ENCODE assay signal across 1 cellular context in the genomic region with DNA sequence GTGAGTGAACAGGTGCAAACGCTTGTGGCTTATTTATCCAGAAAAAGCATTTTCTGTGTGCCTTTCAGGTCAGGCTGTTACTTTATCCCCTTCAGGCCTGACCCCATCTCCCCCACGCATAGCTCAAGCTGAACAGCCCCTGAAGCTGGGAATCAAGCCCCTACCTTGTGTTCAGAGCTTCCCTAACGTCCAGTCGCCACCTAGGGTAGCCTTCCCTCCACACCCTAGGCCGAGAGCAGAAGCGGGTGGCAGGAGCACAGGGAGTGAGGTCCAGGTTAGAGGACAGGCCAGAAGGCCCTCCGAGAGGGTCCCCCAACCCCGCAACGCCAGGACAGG.
TF ChIP-seq lines count a peak whose summit lies in the region.

No MANE protein-coding gene starts in this region.

TF ChIP-seq in GM12878, 131 proteins besides CTCF, POLR2A, EP300 and RAD21:
- no peak for TF ChIP-seq PML (IDR thresholded peaks at IDR 0.05; ENCODE audit: low read length)
- no peak for TF ChIP-seq SUPT20H (IDR thresholded peaks at IDR 0.05; ENCODE audit: borderline replicate concordance, control insufficient read depth, low read depth, low read length)
- TF ChIP-seq, protein P1, sequence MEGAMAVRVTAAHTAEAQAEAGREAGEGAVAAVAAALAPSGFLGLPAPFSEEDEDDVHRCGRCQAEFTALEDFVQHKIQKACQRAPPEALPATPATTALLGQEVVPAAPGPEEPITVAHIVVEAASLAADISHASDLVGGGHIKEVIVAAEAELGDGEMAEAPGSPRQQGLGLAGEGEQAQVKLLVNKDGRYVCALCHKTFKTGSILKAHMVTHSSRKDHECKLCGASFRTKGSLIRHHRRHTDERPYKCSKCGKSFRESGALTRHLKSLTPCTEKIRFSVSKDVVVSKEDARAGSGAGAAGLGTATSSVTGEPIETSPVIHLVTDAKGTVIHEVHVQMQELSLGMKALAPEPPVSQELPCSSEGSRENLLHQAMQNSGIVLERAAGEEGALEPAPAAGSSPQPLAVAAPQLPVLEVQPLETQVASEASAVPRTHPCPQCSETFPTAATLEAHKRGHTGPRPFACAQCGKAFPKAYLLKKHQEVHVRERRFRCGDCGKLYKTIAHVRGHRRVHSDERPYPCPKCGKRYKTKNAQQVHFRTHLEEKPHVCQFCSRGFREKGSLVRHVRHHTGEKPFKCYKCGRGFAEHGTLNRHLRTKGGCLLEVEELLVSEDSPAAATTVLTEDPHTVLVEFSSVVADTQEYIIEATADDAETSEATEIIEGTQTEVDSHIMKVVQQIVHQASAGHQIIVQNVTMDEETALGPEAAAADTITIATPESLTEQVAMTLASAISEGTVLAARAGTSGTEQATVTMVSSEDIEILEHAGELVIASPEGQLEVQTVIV (IDR thresholded peaks at IDR 0.05; ENCODE audit: borderline replicate concordance, partially characterized antibody) = no peak
- TF ChIP-seq, protein P2, sequence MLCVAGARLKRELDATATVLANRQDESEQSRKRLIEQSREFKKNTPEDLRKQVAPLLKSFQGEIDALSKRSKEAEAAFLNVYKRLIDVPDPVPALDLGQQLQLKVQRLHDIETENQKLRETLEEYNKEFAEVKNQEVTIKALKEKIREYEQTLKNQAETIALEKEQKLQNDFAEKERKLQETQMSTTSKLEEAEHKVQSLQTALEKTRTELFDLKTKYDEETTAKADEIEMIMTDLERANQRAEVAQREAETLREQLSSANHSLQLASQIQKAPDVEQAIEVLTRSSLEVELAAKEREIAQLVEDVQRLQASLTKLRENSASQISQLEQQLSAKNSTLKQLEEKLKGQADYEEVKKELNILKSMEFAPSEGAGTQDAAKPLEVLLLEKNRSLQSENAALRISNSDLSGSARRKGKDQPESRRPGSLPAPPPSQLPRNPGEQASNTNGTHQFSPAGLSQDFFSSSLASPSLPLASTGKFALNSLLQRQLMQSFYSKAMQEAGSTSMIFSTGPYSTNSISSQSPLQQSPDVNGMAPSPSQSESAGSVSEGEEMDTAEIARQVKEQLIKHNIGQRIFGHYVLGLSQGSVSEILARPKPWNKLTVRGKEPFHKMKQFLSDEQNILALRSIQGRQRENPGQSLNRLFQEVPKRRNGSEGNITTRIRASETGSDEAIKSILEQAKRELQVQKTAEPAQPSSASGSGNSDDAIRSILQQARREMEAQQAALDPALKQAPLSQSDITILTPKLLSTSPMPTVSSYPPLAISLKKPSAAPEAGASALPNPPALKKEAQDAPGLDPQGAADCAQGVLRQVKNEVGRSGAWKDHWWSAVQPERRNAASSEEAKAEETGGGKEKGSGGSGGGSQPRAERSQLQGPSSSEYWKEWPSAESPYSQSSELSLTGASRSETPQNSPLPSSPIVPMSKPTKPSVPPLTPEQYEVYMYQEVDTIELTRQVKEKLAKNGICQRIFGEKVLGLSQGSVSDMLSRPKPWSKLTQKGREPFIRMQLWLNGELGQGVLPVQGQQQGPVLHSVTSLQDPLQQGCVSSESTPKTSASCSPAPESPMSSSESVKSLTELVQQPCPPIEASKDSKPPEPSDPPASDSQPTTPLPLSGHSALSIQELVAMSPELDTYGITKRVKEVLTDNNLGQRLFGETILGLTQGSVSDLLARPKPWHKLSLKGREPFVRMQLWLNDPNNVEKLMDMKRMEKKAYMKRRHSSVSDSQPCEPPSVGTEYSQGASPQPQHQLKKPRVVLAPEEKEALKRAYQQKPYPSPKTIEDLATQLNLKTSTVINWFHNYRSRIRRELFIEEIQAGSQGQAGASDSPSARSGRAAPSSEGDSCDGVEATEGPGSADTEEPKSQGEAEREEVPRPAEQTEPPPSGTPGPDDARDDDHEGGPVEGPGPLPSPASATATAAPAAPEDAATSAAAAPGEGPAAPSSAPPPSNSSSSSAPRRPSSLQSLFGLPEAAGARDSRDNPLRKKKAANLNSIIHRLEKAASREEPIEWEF (IDR thresholded peaks at IDR 0.05; ENCODE audit: insufficient replicate concordance, low read depth, low read length) = no peak
- TF ChIP-seq, protein P3, sequence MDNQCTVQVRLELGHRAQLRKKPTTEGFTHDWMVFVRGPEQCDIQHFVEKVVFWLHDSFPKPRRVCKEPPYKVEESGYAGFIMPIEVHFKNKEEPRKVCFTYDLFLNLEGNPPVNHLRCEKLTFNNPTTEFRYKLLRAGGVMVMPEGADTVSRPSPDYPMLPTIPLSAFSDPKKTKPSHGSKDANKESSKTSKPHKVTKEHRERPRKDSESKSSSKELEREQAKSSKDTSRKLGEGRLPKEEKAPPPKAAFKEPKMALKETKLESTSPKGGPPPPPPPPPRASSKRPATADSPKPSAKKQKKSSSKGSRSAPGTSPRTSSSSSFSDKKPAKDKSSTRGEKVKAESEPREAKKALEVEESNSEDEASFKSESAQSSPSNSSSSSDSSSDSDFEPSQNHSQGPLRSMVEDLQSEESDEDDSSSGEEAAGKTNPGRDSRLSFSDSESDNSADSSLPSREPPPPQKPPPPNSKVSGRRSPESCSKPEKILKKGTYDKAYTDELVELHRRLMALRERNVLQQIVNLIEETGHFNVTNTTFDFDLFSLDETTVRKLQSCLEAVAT (IDR thresholded peaks at IDR 0.05) = no peak
- no peak for TF ChIP-seq RCOR1 (conservative IDR thresholded peaks at IDR 0.05; ENCODE audit: low read depth, low read length)
- no peak for TF ChIP-seq BHLHE40 (IDR thresholded peaks at IDR 0.05; ENCODE audit: borderline replicate concordance in 1 of 2, low read depth in 2 of 2, low read length in 1 of 2)
- no peak for TF ChIP-seq HDAC2 (IDR thresholded peaks at IDR 0.05)
- no peak for TF ChIP-seq HDAC6 (IDR thresholded peaks at IDR 0.05; ENCODE audit: unreplicated experiment)
- no peak for TF ChIP-seq MXI1 (IDR thresholded peaks at IDR 0.05; ENCODE audit: low read depth, low read length)
- no peak for TF ChIP-seq SREBF2 (IDR thresholded peaks at IDR 0.05; ENCODE audit: low read length)
- no peak for TF ChIP-seq NFIC (IDR thresholded peaks at IDR 0.05; ENCODE audit: low read depth, low read length)
- TF ChIP-seq ETV6 (conservative IDR thresholded peaks at IDR 0.05 in 1 of 2, IDR thresholded peaks at IDR 0.05 in 1 of 2; ENCODE audit: borderline replicate concordance in 1 of 2, low read depth in 1 of 2) = no peak
- no peak for TF ChIP-seq ESRRA (IDR thresholded peaks at IDR 0.05; ENCODE audit: low read length)
- no peak for TF ChIP-seq YY1 (IDR thresholded peaks at IDR 0.05; ENCODE audit: low read depth, low read length)
- TF ChIP-seq, protein P4, sequence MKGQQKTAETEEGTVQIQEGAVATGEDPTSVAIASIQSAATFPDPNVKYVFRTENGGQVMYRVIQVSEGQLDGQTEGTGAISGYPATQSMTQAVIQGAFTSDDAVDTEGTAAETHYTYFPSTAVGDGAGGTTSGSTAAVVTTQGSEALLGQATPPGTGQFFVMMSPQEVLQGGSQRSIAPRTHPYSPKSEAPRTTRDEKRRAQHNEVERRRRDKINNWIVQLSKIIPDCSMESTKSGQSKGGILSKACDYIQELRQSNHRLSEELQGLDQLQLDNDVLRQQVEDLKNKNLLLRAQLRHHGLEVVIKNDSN (IDR thresholded peaks at IDR 0.05; ENCODE audit: borderline replicate concordance, extremely low read length, insufficient read depth, low read depth, low read length) = no peak
